In genomic region chr19:38753783-38754182, GRCh38 we compare ENCODE assay signal across 2 cellular contexts. TPM values are rescaled to one million over a fixed set of nuclear protein-coding genes. Genes with fewer than 3 reads are reported as not detected.
"Had no signal": no experiment of that assay in that cellular context is flagged by ENCODE, and none has a peak within 500 bp of the region (broad histone marks: within the 10 kb centered on the region; RNA-seq: fewer than 3 reads in every experiment).

No MANE protein-coding gene starts in this region.

RNA-seq across cellular contexts. Expression of gene LGALS7, which starts 19.5 kb away (rescaled TPM):
- total RNA-seq: G401, GM12878 had no signal

RNA-seq across cellular contexts. Expression of gene LGALS7B, which starts 35.2 kb away (rescaled TPM):
- total RNA-seq: G401, GM12878 had no signal
- polyA plus RNA-seq: GM12878 had no signal

RNA-seq across cellular contexts. Expression of gene LGALS4, which starts 59.0 kb away (rescaled TPM):
- total RNA-seq: G401 had no signal
